21 cellular contexts compared by ENCODE assay signal in genomic region chr3:168671091-168671490, GRCh38.
DNase-seq lines count a peak whose midpoint lies in the region; ATAC-seq and TF ChIP-seq lines count a peak whose summit lies in the region.
"Had no signal": no experiment of that assay in that cellular context is flagged by ENCODE, and none has a peak within 500 bp of the region (broad histone marks: within the 10 kb centered on the region; RNA-seq: fewer than 3 reads in every experiment).

No MANE protein-coding gene starts in this region.

- no peaks in the 10 kb centered on the region for H3K36me3 ChIP-seq in lower lobe of right lung
- H3K36me3 ChIP-seq: brain microvascular endothelial cell, gastrocnemius medialis, SJSA1 had no signal

- H3K27me3 ChIP-seq in lower lobe of right lung (ENCODE audit: low read depth), result no peaks in the 10 kb centered on the region
- H3K27me3 ChIP-seq: brain microvascular endothelial cell, gastrocnemius medialis, SJSA1, testis had no signal

- no peak for TF ChIP-seq CTCF in lower lobe of right lung (IDR thresholded peaks at IDR 0.05)

- DNase-seq in NCI-H748 (lab: John Stamatoyannopoulos, UW; ENCODE audit: unreplicated experiment) (peak; percentile 61), NCI-H748 treated with DMSO at 0.1 percent for 48 hours (lab: John Stamatoyannopoulos, UW) (no peak), NCI-H2029 (lab: John Stamatoyannopoulos, UW) (peak; percentile 78), OCI-M1 (lab: John Stamatoyannopoulos, UW) (peak; percentile 22), ecto neural progenitor cell (ENCODE audit: low spot score) (no peak), lower lobe of right lung (no peak)
- DNase-seq in stimulated activated CD4-positive, alpha-beta T cell treated with anti-CD3 and anti-CD28 coated beads, Interleukin-4, amount 100 ng/mL, for 1 hour, result no peak
- DNase-seq: activated naive CD8-positive, alpha-beta T cell treated with anti-CD3 and anti-CD28 coated beads, Interleukin-2, amount 50 U/mL, for 24 hours; brain microvascular endothelial cell; C1 segment of cervical spinal cord; cortex of kidney; gastrocnemius medialis; GM23248; NCI-H345; stimulated activated CD4-positive, alpha-beta T cell treated with anti-CD3 and anti-CD28 coated beads, Interleukin-12 subunit alpha, Interleukin-12 subunit beta, amount 100 ng/mL, for 4 hours; testis had no signal

- no peaks in the 10 kb centered on the region for H3K4me1 ChIP-seq in lower lobe of right lung
- H3K4me1 ChIP-seq: A549, gastrocnemius medialis, SJSA1, testis had no signal

- H3K9me3 ChIP-seq in lower lobe of right lung, result no peaks in the 10 kb centered on the region
- H3K9me3 ChIP-seq: A549, gastrocnemius medialis, SJSA1, testis had no signal

- no peak overlapping the region for H3K27ac ChIP-seq in lower lobe of right lung
- H3K27ac ChIP-seq: A549, brain microvascular endothelial cell, gastrocnemius medialis, GM23248, SJSA1, testis had no signal

- intact Hi-C loops in lower lobe of right lung (cut with DNase I), result no loop called here

- H3K4me3 ChIP-seq in lower lobe of right lung, result no peak overlapping the region
- H3K4me3 ChIP-seq: A549, gastrocnemius medialis, GM23248, SJSA1, testis had no signal

- no peak for ATAC-seq in HG03354 (IDR thresholded peaks at IDR 0.05; ENCODE audit: poor library complexity, severe bottlenecking, unreplicated experiment)
- no peak for ATAC-seq in lower lobe of right lung
- ATAC-seq: A549; activated naive CD8-positive, alpha-beta T cell treated with anti-CD3 and anti-CD28 coated beads, Interleukin-2, amount 50 U/mL, for 24 hours; gastrocnemius medialis; HepG2; left lobe of liver had no signal

Comparison
In these comparisons a context has a peak if more than half of its experiments do, and no peak if none do; other contexts are left out.
1. DNase-seq: peak in NCI-H748 (single experiment), NCI-H2029 (single experiment) and OCI-M1 (single experiment); none in NCI-H748 treated with DMSO at 0.1 percent for 48 hours (single experiment), ecto neural progenitor cell (single experiment), stimulated activated CD4-positive, alpha-beta T cell treated with anti-CD3 and anti-CD28 coated beads, Interleukin-4, amount 100 ng/mL, for 1 hour (single experiment) and lower lobe of right lung (single experiment).